ENCODE assay signal across 8 cellular contexts in the genomic region with DNA sequence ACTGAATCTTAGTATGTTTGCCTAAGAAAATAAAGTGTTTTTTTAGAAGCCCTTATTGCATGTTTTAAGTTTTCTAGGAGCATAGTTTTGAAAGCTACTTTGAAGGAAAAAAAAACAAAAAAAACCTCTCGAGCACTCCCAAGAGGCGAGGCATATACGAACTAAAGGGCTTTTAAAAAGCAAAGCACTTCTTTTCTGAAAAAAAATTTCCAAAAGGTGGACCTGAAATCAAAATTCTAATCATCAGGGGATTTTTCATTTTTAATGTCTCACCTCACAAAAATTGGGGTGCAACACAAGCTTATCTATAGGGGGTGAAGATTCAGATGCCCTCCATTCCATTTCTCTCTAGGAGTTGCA. TPM values are rescaled to one million over a fixed set of nuclear protein-coding genes. Genes with fewer than 3 reads are reported as not detected.
DNase-seq lines count a peak whose midpoint lies in the region; ATAC-seq and TF ChIP-seq lines count a peak whose summit lies in the region.

No MANE protein-coding gene starts in this region.

- peaks cover 34% of the 10 kb centered on the region; the same call in 1 of the 2 replicates for H3K79me2 ChIP-seq in OCI-LY7 (ENCODE audit: insufficient read depth, low read depth, low read length)
- H3K79me2 ChIP-seq in trophoblast cell (ENCODE audit: control insufficient read depth, insufficient read depth, low read length, poor library complexity): peaks cover 9% of the 10 kb centered on the region

- POLR2A ChIA-PET in OCI-LY7 (lab: Charles Lee): interaction anchor here (0.6 to 1.5 kb wide), 3 partner anchors 9 to 191 kb away, joined by 3 to 4 read pairs (median 3); no protein-coding TSS in a partner anchor

- WGBS in trophoblast cell (ENCODE audit: extremely low coverage, insufficient coverage, insufficient read length): no CpG with 5 or more reads among the region's 3 CpGs

- H2BK5ac ChIP-seq in trophoblast cell (ENCODE audit: low read depth, low read length, poor library complexity): no peak overlapping the region

- no peaks in the 10 kb centered on the region for H3K9me3 ChIP-seq in OCI-LY7 (ENCODE audit: low read length)
- H3K9me3 ChIP-seq in trophoblast cell (ENCODE audit: insufficient read depth, low read depth, low read length): no peaks in the 10 kb centered on the region

- H3K9ac ChIP-seq in trophoblast cell (ENCODE audit: low read length): peak overlapping the region; percentile 87

- H3K18ac ChIP-seq in trophoblast cell (ENCODE audit: low read length): peak overlapping the region; percentile 99

- BruUV-seq in OCI-LY7 (replicated peaks; lab: Mats Ljungman, UMichigan): no TSS peak

- no peak for DNase-seq in OCI-LY7 (ENCODE audit: low spot score)
- DNase-seq in epithelial cell of proximal tubule (ENCODE audit: low read depth): no peak
- DNase-seq in trophoblast cell: peak in 1 of 2 donors; percentile 12
- DNase-seq in left colon: no peak
- no peak for DNase-seq in stimulated activated CD4-positive, alpha-beta T cell treated with anti-CD3 and anti-CD28 coated beads, Interleukin-1b, Interleukin-23, amount 100 ng/mL, for 48 hours
- DNase-seq in Ammon's horn (ENCODE audit: low spot score): no peak
- DNase-seq in NCI-H1048 (lab: John Stamatoyannopoulos, UW): no peak

- peak overlapping the region; percentile 99 for H4K8ac ChIP-seq in trophoblast cell (ENCODE audit: low read depth, low read length)

- no peak overlapping the region for H2BK12ac ChIP-seq in trophoblast cell (ENCODE audit: low read length)

- ATAC-seq in GM19395 (IDR thresholded peaks at IDR 0.05; ENCODE audit: unreplicated experiment) (peak; percentile 1), left colon (no peak)

- no peaks in the 10 kb centered on the region for H3K27me3 ChIP-seq in trophoblast cell (ENCODE audit: insufficient read depth, low read length)

- H3K4me3 ChIP-seq in OCI-LY7 (ENCODE audit: low read depth, low read length, poor library complexity, severe bottlenecking) (peak overlapping the region; percentile 88), epithelial cell of proximal tubule (ENCODE audit: low read depth, low read length) (peak overlapping the region; percentile 94), trophoblast cell (ENCODE audit: low read depth, low read length) (peak overlapping the region; percentile 91)

- H3K4me1 ChIP-seq in OCI-LY7 (ENCODE audit: insufficient read depth, low read length, poor library complexity, severe bottlenecking) (peaks cover 18% of the 10 kb centered on the region), trophoblast cell (ENCODE audit: control insufficient read depth in 1 of 2, insufficient read depth in 2 of 2, low read length in 2 of 2) (peaks cover 0 to 3% of the 10 kb centered on the region in 2 experiments)

- H4K91ac ChIP-seq in trophoblast cell (ENCODE audit: low read depth, low read length): peak overlapping the region; percentile 97

- H3K36me3 ChIP-seq in OCI-LY7 (ENCODE audit: insufficient read depth, low read length) (peaks cover 40% of the 10 kb centered on the region), trophoblast cell (ENCODE audit: control insufficient read depth in 1 of 2, insufficient read depth in 2 of 2, low read length in 2 of 2) (peaks cover 3 to 6% of the 10 kb centered on the region in 2 experiments)

- H2AK5ac ChIP-seq in trophoblast cell (ENCODE audit: low read length): no peak overlapping the region

- peak overlapping the region; percentile 97 for H2BK120ac ChIP-seq in trophoblast cell (ENCODE audit: insufficient read depth, low read length, poor library complexity)

- intact Hi-C loops in OCI-LY7 (cut with micrococcal nuclease; ENCODE audit: unreplicated experiment): loop anchor here (2.0 to 10.0 kb wide), 3 partner anchors 796 to 1611 kb away; partner anchors contain the start of genes CDC7 and GCLM
- intact Hi-C loops in left colon (cut with DNase I, micrococcal nuclease): loop anchor here in 1 of 2 donors (10.0 kb wide), 1 partner anchor 783 kb away; no protein-coding TSS in a partner anchor

- peak; percentile 54 for TF ChIP-seq CTCF in OCI-LY7 (conservative IDR thresholded peaks at IDR 0.05; ENCODE audit: low read length)
- peak; percentile 29 for TF ChIP-seq CTCF in epithelial cell of proximal tubule (conservative IDR thresholded peaks at IDR 0.05; ENCODE audit: low read depth, low read length)

- H3K9me2 ChIP-seq in OCI-LY7 (ENCODE audit: insufficient read depth, low read length): no peaks in the 10 kb centered on the region

- H3K27ac ChIP-seq in OCI-LY7 (ENCODE audit: low read depth, low read length, poor library complexity, severe bottlenecking) (peak overlapping the region; percentile 56), trophoblast cell (ENCODE audit: low read depth, low read length) (peak overlapping the region; percentile 94)

- no peak overlapping the region for H3K4ac ChIP-seq in trophoblast cell (ENCODE audit: low read depth, low read length)

- peaks cover 9% of the 10 kb centered on the region for H3K79me1 ChIP-seq in trophoblast cell (ENCODE audit: low read length)

- H3K23ac ChIP-seq in trophoblast cell (ENCODE audit: low read length): no peak overlapping the region

- CTCF ChIA-PET in OCI-LY7 (lab: Charles Lee; ENCODE audit: unreplicated experiment): no interaction called here

- peak overlapping the region; percentile 100 for H3K14ac ChIP-seq in trophoblast cell (ENCODE audit: low read length)

- H2AFZ ChIP-seq in OCI-LY7 (ENCODE audit: low read length): peak overlapping the region; percentile 94
- peak overlapping the region; percentile 99 for H2AFZ ChIP-seq in trophoblast cell (ENCODE audit: insufficient read depth, low read length, poor library complexity)

- H3K4me2 ChIP-seq in OCI-LY7 (ENCODE audit: low read length) (peak overlapping the region; percentile 87), trophoblast cell (ENCODE audit: low read length) (peak overlapping the region; percentile 68)

- no peaks in the 10 kb centered on the region for H4K20me1 ChIP-seq in OCI-LY7 (ENCODE audit: insufficient read depth, low read length)

- H4K12ac ChIP-seq in trophoblast cell (ENCODE audit: low read depth, low read length): no peak overlapping the region

RNA-seq across cellular contexts. Expression of gene GLMN, which starts 0.6 kb away (rescaled TPM):
- total RNA-seq in OCI-LY7 (2014; rRNA removed; shearing (Covaris generic)): 12.4 and 12.6 TPM in 2 replicates
- total RNA-seq in OCI-LY7 (2022): 14.6 and 15.5 TPM in 2 replicates
- 7.0 and 14.6 TPM in 2 replicates for total RNA-seq in epithelial cell of proximal tubule
- 9.8 and 10.5 TPM in 2 replicates for polyA plus RNA-seq in trophoblast cell (2013)
- 1 to 10 TPM; 5.4 TPM for total RNA-seq in left colon

RNA-seq across cellular contexts. Expression of gene RPAP2, which starts 0.7 kb away (rescaled TPM):
- total RNA-seq in OCI-LY7 (2014; rRNA removed; shearing (Covaris generic)): 2.2 and 8.6 TPM in 2 replicates
- total RNA-seq in OCI-LY7 (2022) (20.8 and 21.9 TPM in 2 replicates), epithelial cell of proximal tubule (3.7 and 12.1 TPM in 2 replicates), left colon (10 to 100 TPM; 19.7 to 24.2 TPM)
- 13.0 and 14.0 TPM in 2 replicates for polyA plus RNA-seq in trophoblast cell (2013)
